Comparison of ENCODE assay signal across 20 cellular contexts in the genomic region with DNA sequence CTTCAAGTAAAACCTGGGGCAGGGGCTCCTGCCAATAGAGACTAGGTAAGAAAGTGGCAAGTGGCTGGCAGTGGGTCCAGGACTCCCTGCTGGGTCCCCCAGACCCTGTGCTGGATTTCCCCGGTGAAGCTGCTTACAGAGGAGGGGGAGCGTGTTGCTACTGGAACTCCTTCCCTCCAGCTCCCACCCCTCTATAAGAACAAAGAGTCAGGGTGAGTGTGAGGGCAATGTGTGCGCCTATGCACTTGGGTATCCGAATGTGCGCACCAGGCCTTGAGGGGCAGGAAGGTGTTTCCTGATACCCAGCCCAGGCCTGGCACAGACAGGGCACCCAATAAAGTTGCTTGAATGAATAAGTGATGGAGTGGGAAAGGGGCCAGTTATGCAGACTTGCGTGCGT. TPM values are rescaled to one million over a fixed set of nuclear protein-coding genes. Genes with fewer than 3 reads are reported as not detected.
DNase-seq lines count a peak whose midpoint lies in the region; ATAC-seq and TF ChIP-seq lines count a peak whose summit lies in the region.
"Had no signal": no experiment of that assay in that cellular context is flagged by ENCODE, and none has a peak within 500 bp of the region (broad histone marks: within the 10 kb centered on the region; RNA-seq: fewer than 3 reads in every experiment).

No MANE protein-coding gene starts in this region.

- H3K9me3 Mint-ChIP-seq in WTC11 (no peaks in the 10 kb centered on the region), endodermal cell (no peaks in the 10 kb centered on the region)

- no peak overlapping the region for H3K27ac ChIP-seq in endodermal cell (ENCODE audit: low read depth, low read length)
- no peak overlapping the region for H3K27ac ChIP-seq in osteoblast (ENCODE audit: low read depth, low read length)

- peak; percentile 67 for DNase-seq in H7
- DNase-seq in WTC11 (ENCODE audit: low spot score): no peak
- peak; percentile 48 for DNase-seq in endodermal cell
- peak; percentile 68 for DNase-seq in osteoblast (ENCODE audit: insufficient read length, low spot score, missing footprints)
- DNase-seq in islet precursor cell: no peak
- DNase-seq in kidney glomerular epithelial cell (lab: John Stamatoyannopoulos, UW): no peak
- DNase-seq: ACHN; BE2C; CD4-positive, CD25-positive, alpha-beta regulatory T cell; CD8-positive, alpha-beta memory T cell; COR-L47; DMS153; DMS79; GDM1; GOT3 had no signal

- no peak overlapping the region for H3K4me3 ChIP-seq in H7 (ENCODE audit: insufficient read depth, low read depth, low read length)
- no peak overlapping the region for H3K4me3 ChIP-seq in endodermal cell (ENCODE audit: low read length)
- H3K4me3 ChIP-seq in osteoblast (ENCODE audit: insufficient read depth, low read length): no peak overlapping the region
- H3K4me3 ChIP-seq: HAP-1, K562 had no signal

- H4K20me1 ChIP-seq in osteoblast (ENCODE audit: insufficient read depth, low read length): peaks cover 5% of the 10 kb centered on the region

- H3K9ac ChIP-seq in endodermal cell (ENCODE audit: extremely low read depth, low read length, poor library complexity, severe bottlenecking): no peak overlapping the region

- no peaks in the 10 kb centered on the region for H3K36me3 Mint-ChIP-seq in WTC11
- no peaks in the 10 kb centered on the region for H3K36me3 Mint-ChIP-seq in endodermal cell (ENCODE audit: low read depth)
- H3K36me3 Mint-ChIP-seq: CD4-positive, CD25-positive, alpha-beta regulatory T cell had no signal

- WGBS in endodermal cell (ENCODE audit: insufficient coverage in 1 of 2, insufficient read length in 1 of 2), 2 experiments: 22 to 28% methylated on average over 3 to 6 of the region's 7 CpGs

- no peak overlapping the region for H2AFZ ChIP-seq in osteoblast (ENCODE audit: low read length)

- TF ChIP-seq CTCF in WTC11 (IDR thresholded peaks at IDR 0.05) (no peak), endodermal cell (conservative IDR thresholded peaks at IDR 0.05) (no peak), osteoblast (IDR thresholded peaks at IDR 0.05; ENCODE audit: extremely low read depth, low read depth, low read length) (no peak)

- H3K4me1 ChIP-seq in endodermal cell (ENCODE audit: control insufficient read depth, insufficient read depth, low read length) (no peaks in the 10 kb centered on the region), osteoblast (ENCODE audit: insufficient read depth, low read length) (no peaks in the 10 kb centered on the region)
- H3K4me1 ChIP-seq: HAP-1 had no signal

- H3K27ac Mint-ChIP-seq in WTC11 (no peak overlapping the region), endodermal cell (no peak overlapping the region)
- H3K27ac Mint-ChIP-seq: CD4-positive, CD25-positive, alpha-beta regulatory T cell had no signal

- peaks cover 50% of the 10 kb centered on the region for H3K4me1 Mint-ChIP-seq in WTC11
- H3K4me1 Mint-ChIP-seq in endodermal cell: peaks cover 2% of the 10 kb centered on the region

- H3K79me2 ChIP-seq in osteoblast (ENCODE audit: insufficient read depth, low read length): no peaks in the 10 kb centered on the region

- ATAC-seq in WTC11: no peak
- no peak for ATAC-seq in HG02870 (IDR thresholded peaks at IDR 0.05; ENCODE audit: unreplicated experiment)
- ATAC-seq: K562 had no signal

- CTCF ChIA-PET in WTC11 (lab: Charles Lee): interaction anchor here (0.5 to 1.6 kb wide), 6 partner anchors 17 to 194 kb away, joined by 4 to 13 read pairs (median 5); no protein-coding TSS in a partner anchor

- peaks cover 97% of the 10 kb centered on the region for H3K27me3 Mint-ChIP-seq in WTC11 (ENCODE audit: low read depth)
- H3K27me3 Mint-ChIP-seq in endodermal cell (ENCODE audit: insufficient read depth): peaks cover 99% of the 10 kb centered on the region

- H3K4me3 Mint-ChIP-seq in WTC11 (peak overlapping the region; percentile 64), endodermal cell (no peak overlapping the region)
- H3K4me3 Mint-ChIP-seq: CD8-positive, alpha-beta memory T cell had no signal

- POLR2A ChIA-PET in WTC11 (lab: Charles Lee): no interaction called here

- no peaks in the 10 kb centered on the region for H3K9me3 ChIP-seq in endodermal cell (ENCODE audit: control insufficient read depth, low read length)
- H3K9me3 ChIP-seq in osteoblast (ENCODE audit: low read depth, low read length): no peaks in the 10 kb centered on the region
- H3K9me3 ChIP-seq: BE2C, HAP-1 had no signal

- H3K27me3 ChIP-seq in H7 (ENCODE audit: control insufficient read depth, insufficient read depth, low read length): peaks cover 88% of the 10 kb centered on the region
- peaks cover 100% of the 10 kb centered on the region for H3K27me3 ChIP-seq in endodermal cell (ENCODE audit: control insufficient read depth, insufficient read depth, low read length, poor library complexity, severe bottlenecking)
- peaks cover 66% of the 10 kb centered on the region for H3K27me3 ChIP-seq in osteoblast (ENCODE audit: insufficient read depth, low read length)

- H3K36me3 ChIP-seq in H7 (replicated peaks; ENCODE audit: control insufficient read depth, insufficient read depth, low read length): no peaks in the 10 kb centered on the region
- H3K36me3 ChIP-seq in endodermal cell (ENCODE audit: control insufficient read depth, insufficient read depth, low read length): no peaks in the 10 kb centered on the region
- H3K36me3 ChIP-seq in osteoblast (ENCODE audit: insufficient read depth, low read length): no peaks in the 10 kb centered on the region
- H3K36me3 ChIP-seq: BE2C, HAP-1 had no signal

- no peak overlapping the region for H3K4me2 ChIP-seq in osteoblast (ENCODE audit: insufficient read depth, low read length)

TF ChIP-seq in WTC11, 78 proteins besides CTCF, POLR2A, EP300 and RAD21:
- TF ChIP-seq, protein P1, sequence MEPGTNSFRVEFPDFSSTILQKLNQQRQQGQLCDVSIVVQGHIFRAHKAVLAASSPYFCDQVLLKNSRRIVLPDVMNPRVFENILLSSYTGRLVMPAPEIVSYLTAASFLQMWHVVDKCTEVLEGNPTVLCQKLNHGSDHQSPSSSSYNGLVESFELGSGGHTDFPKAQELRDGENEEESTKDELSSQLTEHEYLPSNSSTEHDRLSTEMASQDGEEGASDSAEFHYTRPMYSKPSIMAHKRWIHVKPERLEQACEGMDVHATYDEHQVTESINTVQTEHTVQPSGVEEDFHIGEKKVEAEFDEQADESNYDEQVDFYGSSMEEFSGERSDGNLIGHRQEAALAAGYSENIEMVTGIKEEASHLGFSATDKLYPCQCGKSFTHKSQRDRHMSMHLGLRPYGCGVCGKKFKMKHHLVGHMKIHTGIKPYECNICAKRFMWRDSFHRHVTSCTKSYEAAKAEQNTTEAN (CRISPR knock-in tag; IDR thresholded peaks at IDR 0.05): no peak
TF ChIP-seq in WTC11: peak in this region for 0.

RNA-seq across cellular contexts. Expression of a gene that starts 11.8 kb away (rescaled TPM):
- not detected in 2 replicates for total RNA-seq in H7 (2014; rRNA removed; shearing (Covaris generic))
- not detected in 3 replicates for total RNA-seq in WTC11 (2021)
- not detected for total RNA-seq in endodermal cell
- polyA plus RNA-seq in endodermal cell (2013, experiment 1 of 2): not detected
- not detected for polyA plus RNA-seq in endodermal cell (2013, experiment 2 of 2)
- total RNA-seq in osteoblast: not detected in 2 replicates
- total RNA-seq: CD4-positive, CD25-positive, alpha-beta regulatory T cell; CD8-positive, alpha-beta memory T cell; Daoy; HT-29; K562 had no signal
- polyA plus RNA-seq: CD4-positive, CD25-positive, alpha-beta regulatory T cell; CD8-positive, alpha-beta memory T cell; K562 had no signal

RNA-seq across cellular contexts. Expression of a gene that starts 30.8 kb away (rescaled TPM):
- total RNA-seq in H7 (2014; rRNA removed; shearing (Covaris generic)): 8.3 and 11.8 TPM in 2 replicates
- total RNA-seq in WTC11 (2021) (15.0 to 20.5 TPM (median 15.2 TPM) in 3 replicates), endodermal cell (1 to 10 TPM; 1.0 to 2.1 TPM), osteoblast (not detected in 2 replicates)
- 0.46 TPM for polyA plus RNA-seq in endodermal cell (2013, experiment 1 of 2)
- not detected for polyA plus RNA-seq in endodermal cell (2013, experiment 2 of 2)
- total RNA-seq: CD4-positive, CD25-positive, alpha-beta regulatory T cell; CD8-positive, alpha-beta memory T cell; Daoy had no signal
- polyA plus RNA-seq: CD4-positive, CD25-positive, alpha-beta regulatory T cell; CD8-positive, alpha-beta memory T cell had no signal

RNA-seq across cellular contexts. Expression of a gene that starts 41.0 kb away (rescaled TPM):
- total RNA-seq in H7 (2014; rRNA removed; shearing (Covaris generic)): 55.6 and 66.3 TPM in 2 replicates
- 64.9 to 75.3 TPM (median 65.4 TPM) in 3 replicates for total RNA-seq in WTC11 (2021)
- total RNA-seq in endodermal cell: 10 to 100 TPM; 60.3 to 60.5 TPM
- 52.0 TPM for polyA plus RNA-seq in endodermal cell (2013, experiment 1 of 2)
- polyA plus RNA-seq in endodermal cell (2013, experiment 2 of 2): 54.0 TPM
- total RNA-seq in osteoblast: 31.5 and 35.8 TPM in 2 replicates

Comparison
In these comparisons a context has a peak if more than half of its experiments do, and no peak if none do; other contexts are left out.
1. DNase-seq: peak in H7 (single experiment), endodermal cell (single experiment) and osteoblast (single experiment); none in WTC11 (single experiment), islet precursor cell (single experiment) and kidney glomerular epithelial cell (single experiment).